In the genomic region with DNA sequence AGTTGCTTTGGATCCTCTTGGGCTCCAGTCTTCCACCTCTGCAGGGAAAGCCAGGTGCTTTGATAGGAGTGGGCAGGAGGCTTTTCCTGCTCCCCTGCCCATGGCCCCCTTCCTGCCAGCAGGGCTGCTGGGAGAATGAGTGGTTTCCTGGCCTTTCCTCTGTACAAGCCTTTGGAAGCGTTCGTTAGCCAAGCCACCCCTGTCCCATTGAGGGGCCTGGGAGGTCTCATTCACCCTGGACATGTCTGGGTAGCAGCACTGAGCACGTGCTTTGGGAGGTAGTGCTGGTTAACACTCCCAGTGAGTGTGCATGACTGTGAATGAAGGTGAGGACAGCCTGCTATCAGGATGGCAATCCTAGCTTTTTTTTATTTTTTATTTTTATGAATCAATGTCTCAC, we compare ENCODE assay signal across 23 cellular contexts.
"Had no signal": no experiment of that assay in that cellular context is flagged by ENCODE, and none has a peak within 500 bp of the region (broad histone marks: within the 10 kb centered on the region; RNA-seq: fewer than 3 reads in every experiment).

No MANE protein-coding gene starts in this region.

- H3K36me3 ChIP-seq: colonic mucosa, esophagus squamous epithelium, gastrocnemius medialis, heart right ventricle, left ventricle myocardium inferior, lower lobe of right lung had no signal

- H3K4me1 ChIP-seq: colonic mucosa, esophagus squamous epithelium, gastrocnemius medialis, heart right ventricle, left ventricle myocardium inferior, lower lobe of right lung had no signal

- H3K27ac ChIP-seq: colonic mucosa, epithelial cell of prostate, esophagus squamous epithelium, gastrocnemius medialis, heart right ventricle, left ventricle myocardium inferior, lower lobe of right lung had no signal

- ATAC-seq: effector memory CD8-positive, alpha-beta T cell; esophagus mucosa; gastrocnemius medialis; heart right ventricle; left colon; left lobe of liver; lower lobe of right lung had no signal

- H3K4me3 ChIP-seq: colonic mucosa, esophagus squamous epithelium, gastrocnemius medialis, heart right ventricle, left ventricle myocardium inferior, lower lobe of right lung had no signal

- DNase-seq: colonic mucosa; cortex of kidney; effector CD8-positive, alpha-beta T cell; effector memory CD8-positive, alpha-beta T cell; endodermal cell; erythroblast; esophagus squamous epithelium; foreskin fibroblast; foreskin melanocyte; gastrocnemius medialis; glutamatergic neuron; heart right ventricle; hippocampal formation; kidney; kidney glomerular epithelial cell; left colon; left ventricle myocardium inferior; lower lobe of right lung; mesenchymal stem cell; midbrain had no signal

- H3K27me3 ChIP-seq: colonic mucosa, esophagus squamous epithelium, gastrocnemius medialis had no signal

- H3K9me3 ChIP-seq: colonic mucosa, esophagus squamous epithelium, gastrocnemius medialis, heart right ventricle, left ventricle myocardium inferior, lower lobe of right lung had no signal
